10 cellular contexts compared by ENCODE assay signal in the genomic region with DNA sequence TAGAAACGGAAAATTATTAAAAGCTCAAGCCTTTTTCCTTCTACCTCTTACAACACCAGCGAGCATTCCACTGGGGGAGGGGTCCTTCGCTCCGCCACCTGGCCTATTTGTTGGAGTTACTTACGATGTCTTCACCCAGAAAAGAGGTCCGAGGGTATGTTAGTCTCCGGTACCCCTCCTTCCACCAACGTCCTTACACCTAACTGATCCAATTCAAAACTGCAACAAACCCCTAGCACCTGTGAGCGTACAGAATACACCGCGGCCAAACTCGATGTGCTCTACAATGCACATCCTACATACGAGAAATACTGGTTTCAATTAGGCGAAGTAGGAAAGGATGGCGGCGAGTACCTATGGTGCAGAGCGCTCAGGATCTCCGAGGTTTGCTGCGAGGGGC. TPM values are rescaled to one million over a fixed set of nuclear protein-coding genes. Genes with fewer than 3 reads are reported as not detected.
DNase-seq lines count a peak whose midpoint lies in the region; ATAC-seq and TF ChIP-seq lines count a peak whose summit lies in the region.
"Had no signal": no experiment of that assay in that cellular context is flagged by ENCODE, and none has a peak within 500 bp of the region (broad histone marks: within the 10 kb centered on the region; RNA-seq: fewer than 3 reads in every experiment).

No MANE protein-coding gene starts in this region.

- H3K9me2 ChIP-seq in SK-N-SH = no peaks in the 10 kb centered on the region

- no peak for TF ChIP-seq EP300 in SK-N-SH (IDR thresholded peaks at IDR 0.05; ENCODE audit: borderline replicate concordance in 1 of 2, low read depth in 1 of 2, low read length in 1 of 2)
- no peak for TF ChIP-seq EP300 in sigmoid colon (IDR thresholded peaks at IDR 0.05)

- H3K4me3 ChIP-seq in SK-N-SH (ENCODE audit: low read depth in 2 of 2, low read length in 1 of 2) = peak overlapping the region in 1 of 2 experiments; percentile 39; a peak in 1 of 4 replicates
- H3K4me3 ChIP-seq in iPS-18a (ENCODE audit: low read length) = peak overlapping the region; percentile 83
- peak overlapping the region; percentile 44 to 56 (median 52) for H3K4me3 ChIP-seq in sigmoid colon

- peak overlapping the region; percentile 75 for H3K4me2 ChIP-seq in SK-N-SH

- POLR2A ChIA-PET in SK-N-SH (lab: Yijun Ruan, JAX) = no interaction called here

- TF ChIP-seq POLR2A in sigmoid colon (IDR thresholded peaks at IDR 0.05) = no peak

- 10% methylated on average over 19 of the region's 19 CpGs for WGBS in SK-N-SH (ENCODE audit: low lambda C conversion rate)
- 3 to 7% methylated on average over 19 of the region's 19 CpGs for WGBS in sigmoid colon, 2 donors

- ATAC-seq in GM18520 (IDR thresholded peaks at IDR 0.05; ENCODE audit: unreplicated experiment) = no peak

- TF ChIP-seq CTCF in SK-N-SH (IDR thresholded peaks at IDR 0.05) (no peak), sigmoid colon (IDR thresholded peaks at IDR 0.05) (no peak)

- peaks cover 50% of the 10 kb centered on the region for H3K27me3 ChIP-seq in SK-N-SH (ENCODE audit: insufficient read depth)
- peaks cover 57% of the 10 kb centered on the region for H3K27me3 ChIP-seq in iPS-18a (ENCODE audit: control insufficient read depth, insufficient read depth, low read length)
- H3K27me3 ChIP-seq in sigmoid colon = peaks cover 10 to 79% (median 36%) of the 10 kb centered on the region in 3 donors

- TF ChIP-seq RAD21 in SK-N-SH (IDR thresholded peaks at IDR 0.05; ENCODE audit: low read length) = no peak

- H3K79me2 ChIP-seq in SK-N-SH (ENCODE audit: insufficient read depth) = no peaks in the 10 kb centered on the region

- no peak overlapping the region for H3K27ac ChIP-seq in SK-N-SH (ENCODE audit: low read depth in 2 of 2, low read length in 1 of 2)
- no peak overlapping the region for H3K27ac ChIP-seq in iPS-18a (ENCODE audit: low read length)
- H3K27ac ChIP-seq in sigmoid colon = peak overlapping the region in 3 of 4 donors; percentile 49 to 87 (median 61)

- no peaks in the 10 kb centered on the region for H4K20me1 ChIP-seq in SK-N-SH (ENCODE audit: insufficient read depth)

- H3K9me3 ChIP-seq in SK-N-SH = no peaks in the 10 kb centered on the region
- no peaks in the 10 kb centered on the region for H3K9me3 ChIP-seq in iPS-18a (ENCODE audit: control insufficient read depth, low read depth, low read length)
- H3K9me3 ChIP-seq in sigmoid colon = no peaks in the 10 kb centered on the region

- intact Hi-C loops in sigmoid colon (cut with DNase I) = no loop called here

- H3F3A ChIP-seq in SK-N-SH (replicated peaks; ENCODE audit: insufficient read depth) = no peaks in the 10 kb centered on the region

- DNase-seq in NCI-H2107 treated with DMSO at 0.1 percent for 48 hours (lab: John Stamatoyannopoulos, UW; ENCODE audit: unreplicated experiment) (peak; percentile 24), NCI-H2107 (lab: John Stamatoyannopoulos, UW) (no peak), SK-N-SH (peak; percentile 8), sigmoid colon (no peak), NCI-H1436 (lab: John Stamatoyannopoulos, UW) (no peak)
- DNase-seq in activated CD4-positive, alpha-beta T cell treated with anti-CD3 and anti-CD28 coated beads, Interleukin-2, amount 50 U/mL, for 1 hour = no peak
- DNase-seq: 8988T, activated T-cell treated with anti-CD3 and anti-CD28 coated beads for 4 hours had no signal

- H3K36me3 ChIP-seq in SK-N-SH (replicated peaks in 1 of 2; ENCODE audit: control insufficient read depth in 1 of 2, insufficient read depth in 2 of 2, low read length in 1 of 2) (no peaks in the 10 kb centered on the region), iPS-18a (ENCODE audit: control insufficient read depth, low read depth, low read length) (no peaks in the 10 kb centered on the region), sigmoid colon (no peaks in the 10 kb centered on the region)

- no peak overlapping the region for H2AFZ ChIP-seq in SK-N-SH (ENCODE audit: low read depth)

- CTCF ChIA-PET in SK-N-SH (lab: Yijun Ruan, JAX) = interaction anchor here (0.8 to 4.6 kb wide), 4 partner anchors 9 to 24 kb away, joined by 3 to 26 read pairs (median 8); no protein-coding TSS in a partner anchor

- H3K9ac ChIP-seq in SK-N-SH (no peak overlapping the region), iPS-18a (ENCODE audit: low read length) (peak overlapping the region; percentile 6)

- H3K4me1 ChIP-seq in SK-N-SH (ENCODE audit: control insufficient read depth in 1 of 2, insufficient read depth in 2 of 2, low read depth in 1 of 2, low read length in 1 of 2) = peaks cover 5 to 23% of the 10 kb centered on the region in 2 experiments; a peak in 2 of 4 replicates
- H3K4me1 ChIP-seq in iPS-18a (ENCODE audit: control insufficient read depth, low read depth, low read length) = peaks cover 17% of the 10 kb centered on the region
- peaks cover 0 to 42% (median 29%) of the 10 kb centered on the region in 4 donors for H3K4me1 ChIP-seq in sigmoid colon

TF ChIP-seq in SK-N-SH, 30 proteins besides CTCF, POLR2A, EP300 and RAD21:
- TF ChIP-seq SMC3 (IDR thresholded peaks at IDR 0.05; ENCODE audit: low read depth, low read length) (no peak), GABPA (IDR thresholded peaks at IDR 0.05; ENCODE audit: low read depth) (no peak), CHD2 (IDR thresholded peaks at IDR 0.05; ENCODE audit: low read length, partially characterized antibody) (no peak), TEAD4 (IDR thresholded peaks at IDR 0.05; ENCODE audit: borderline replicate concordance, insufficient read depth) (no peak), FOXM1 (IDR thresholded peaks at IDR 0.05; ENCODE audit: low read depth) (no peak), FOXJ3 (CRISPR knock-in tag; IDR thresholded peaks at IDR 0.05) (no peak), MXI1 (IDR thresholded peaks at IDR 0.05; ENCODE audit: low read depth, low read length) (no peak), NFIC (IDR thresholded peaks at IDR 0.05; ENCODE audit: borderline replicate concordance) (no peak), RCOR1 (IDR thresholded peaks at IDR 0.05; ENCODE audit: low read length) (no peak), ELF1 (IDR thresholded peaks at IDR 0.05) (no peak), YY1 (IDR thresholded peaks at IDR 0.05; ENCODE audit: low read depth) (no peak), SIN3A (IDR thresholded peaks at IDR 0.05; ENCODE audit: borderline replicate concordance, low read depth, low read length) (no peak), RFX5 (IDR thresholded peaks at IDR 0.05; ENCODE audit: low read length) (no peak), MEF2A (IDR thresholded peaks at IDR 0.05; ENCODE audit: borderline replicate concordance, low read depth) (no peak), NRF1 (IDR thresholded peaks at IDR 0.05; ENCODE audit: low read depth, low read length) (no peak), USF1 (IDR thresholded peaks at IDR 0.05; ENCODE audit: borderline replicate concordance, low read depth) (no peak)
- TF ChIP-seq, protein P1, sequence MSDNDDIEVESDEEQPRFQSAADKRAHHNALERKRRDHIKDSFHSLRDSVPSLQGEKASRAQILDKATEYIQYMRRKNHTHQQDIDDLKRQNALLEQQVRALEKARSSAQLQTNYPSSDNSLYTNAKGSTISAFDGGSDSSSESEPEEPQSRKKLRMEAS (IDR thresholded peaks at IDR 0.05; ENCODE audit: low read depth) = no peak
- TF ChIP-seq, protein P2, sequence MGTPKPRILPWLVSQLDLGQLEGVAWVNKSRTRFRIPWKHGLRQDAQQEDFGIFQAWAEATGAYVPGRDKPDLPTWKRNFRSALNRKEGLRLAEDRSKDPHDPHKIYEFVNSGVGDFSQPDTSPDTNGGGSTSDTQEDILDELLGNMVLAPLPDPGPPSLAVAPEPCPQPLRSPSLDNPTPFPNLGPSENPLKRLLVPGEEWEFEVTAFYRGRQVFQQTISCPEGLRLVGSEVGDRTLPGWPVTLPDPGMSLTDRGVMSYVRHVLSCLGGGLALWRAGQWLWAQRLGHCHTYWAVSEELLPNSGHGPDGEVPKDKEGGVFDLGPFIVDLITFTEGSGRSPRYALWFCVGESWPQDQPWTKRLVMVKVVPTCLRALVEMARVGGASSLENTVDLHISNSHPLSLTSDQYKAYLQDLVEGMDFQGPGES (IDR thresholded peaks at IDR 0.05; ENCODE audit: low read depth, low read length) = no peak

RNA-seq across cellular contexts. Expression of gene SLITRK3, which starts 1.0 kb away (rescaled TPM):
- polyA plus RNA-seq in SK-N-SH (2012; rRNA removed) = not detected in 2 replicates
- polyA plus RNA-seq in SK-N-SH (2012; cell fraction: cytosol; rRNA removed) = not detected in 2 replicates
- not detected in 2 replicates for polyA plus RNA-seq in SK-N-SH (2012; cell fraction: nucleus; rRNA removed)
- 10 to 100 TPM in 1 of 4 donors, 1 to 10 TPM in 3; 4.1 to 12.5 (median 6.0) TPM for total RNA-seq in sigmoid colon
- under 1 TPM in 1 of 3 donors, not detected in 2; 0.66 TPM for polyA plus RNA-seq in sigmoid colon

Comparison
In these comparisons a context has a peak if more than half of its experiments do, and no peak if none do; other contexts are left out.
1. DNase-seq: peak in NCI-H2107 treated with DMSO at 0.1 percent for 48 hours (single experiment) and SK-N-SH (single experiment); none in NCI-H2107 (single experiment), sigmoid colon (single experiment), activated CD4-positive, alpha-beta T cell treated with anti-CD3 and anti-CD28 coated beads, Interleukin-2, amount 50 U/mL, for 1 hour (single experiment) and NCI-H1436 (single experiment).
2. H3K27ac ChIP-seq: peak in sigmoid colon (3 of 4); none in SK-N-SH (0 of 2) and iPS-18a (single experiment).